In the genomic region with DNA sequence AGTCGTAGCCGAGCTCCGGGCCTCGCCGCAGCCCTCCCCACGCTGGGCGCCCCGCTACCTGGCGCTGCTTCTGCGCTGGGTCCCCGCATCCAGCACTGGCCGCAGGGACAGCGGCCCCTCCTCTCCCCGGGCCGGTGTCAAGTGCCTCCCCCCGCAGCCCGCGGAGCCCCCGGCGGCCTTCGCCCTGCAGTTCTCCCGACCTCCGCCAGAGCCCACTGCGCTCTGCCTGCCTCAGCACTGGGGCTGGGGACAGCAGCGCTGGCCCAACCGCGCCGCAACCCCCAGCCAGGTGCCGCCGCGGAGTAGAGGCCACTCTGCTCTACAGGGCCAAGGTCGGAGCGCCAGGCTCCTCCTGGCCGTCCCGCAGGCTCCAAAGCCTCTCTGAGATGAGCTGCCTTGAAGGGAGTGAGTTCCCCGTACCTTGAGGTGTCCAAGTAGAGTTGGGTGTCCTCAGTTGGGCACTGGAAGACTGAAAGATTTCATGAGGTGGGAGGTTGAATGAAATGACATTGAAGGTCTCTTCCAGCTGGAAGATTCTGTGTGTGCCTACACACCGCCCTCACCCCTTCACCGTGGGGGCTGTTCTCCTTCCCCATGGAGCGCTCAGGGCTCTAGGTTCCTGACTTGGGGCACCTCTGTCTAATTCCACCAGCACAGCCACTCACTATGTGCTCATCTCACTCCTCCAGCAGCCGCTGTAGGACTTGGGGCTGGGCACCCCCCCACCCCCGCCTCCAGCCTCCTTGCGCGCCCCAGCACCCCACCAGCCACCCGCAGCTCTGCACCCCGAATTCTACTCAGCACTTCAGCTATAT, we compare ENCODE assay signal across 8 cellular contexts. TPM values are rescaled to one million over a fixed set of nuclear protein-coding genes. Genes with fewer than 3 reads are reported as not detected.
DNase-seq lines count a peak whose midpoint lies in the region; ATAC-seq, FAIRE-seq and TF ChIP-seq lines count a peak whose summit lies in the region.

No MANE protein-coding gene starts in this region.

- DNase-seq in GM12891 (ENCODE audit: insufficient read length, low spot score), result peak; percentile 95
- peak; percentile 69 for DNase-seq in NCI-H1092 treated with DMSO at 0.1 percent for 48 hours (lab: John Stamatoyannopoulos, UW)
- peak; percentile 73 to 77 (median 76) for DNase-seq in T-helper 17 cell
- DNase-seq in ascending aorta (ENCODE audit: low spot score in 2 of 2), result peak; percentile 44 to 89
- peak; percentile 90 for DNase-seq in hepatic stellate cell (ENCODE audit: low spot score)
- peak; percentile 56 for DNase-seq in pulmonary artery endothelial cell (ENCODE audit: low read depth, low spot score)
- peak; percentile 74 to 85 for DNase-seq in uterus

- TF ChIP-seq CTCF in ascending aorta (IDR thresholded peaks at IDR 0.05) (peak; percentile 99), uterus (IDR thresholded peaks at IDR 0.05) (peak; percentile 90 to 99 (median 99))

- no peak overlapping the region for H3K27ac Mint-ChIP-seq in T-helper 17 cell

- H3K4me3 ChIP-seq in ascending aorta, result peak overlapping the region; percentile 90 to 95
- peak overlapping the region; percentile 40 to 83 for H3K4me3 ChIP-seq in uterus

- H3K27ac ChIP-seq in ascending aorta (peak overlapping the region; percentile 34 to 84), uterus (peak overlapping the region; percentile 77 to 90)

- FAIRE-seq in GM12891 (lab: Jason Lieb, UNC), result peak; percentile 96

- no peaks in the 10 kb centered on the region for H3K27me3 Mint-ChIP-seq in T-helper 17 cell

- H3K4me1 Mint-ChIP-seq in T-helper 17 cell, result peaks cover 20% of the 10 kb centered on the region

- peak overlapping the region; percentile 92 for H3K4me3 Mint-ChIP-seq in T-helper 17 cell

- H3K36me3 ChIP-seq in ascending aorta (no peaks in the 10 kb centered on the region), uterus (no peaks in the 10 kb centered on the region)

- no peaks in the 10 kb centered on the region for H3K27me3 ChIP-seq in ascending aorta
- H3K27me3 ChIP-seq in uterus, result no peaks in the 10 kb centered on the region

- no peaks in the 10 kb centered on the region for H3K9me3 ChIP-seq in T-helper 17 cell (ENCODE audit: control insufficient read depth, low read length, poor library complexity, severe bottlenecking)
- no peaks in the 10 kb centered on the region for H3K9me3 ChIP-seq in ascending aorta
- no peaks in the 10 kb centered on the region for H3K9me3 ChIP-seq in uterus

- H3K4me1 ChIP-seq in ascending aorta, result peaks cover 3 to 17% of the 10 kb centered on the region in 2 donors
- peaks cover 0 to 8% of the 10 kb centered on the region in 2 donors for H3K4me1 ChIP-seq in uterus

- intact Hi-C loops in ascending aorta (cut with DNase I) (loop anchor here (1.0 to 10.0 kb wide), 7 partner anchors 17 to 368 kb away; a partner anchor contains a TSS), uterus (cut with DNase I; ENCODE audit: low total_unique reads) (no loop called here)

- H3K36me3 Mint-ChIP-seq in T-helper 17 cell (ENCODE audit: low read depth), result no peaks in the 10 kb centered on the region

- ATAC-seq in HG02610 (IDR thresholded peaks at IDR 0.05; ENCODE audit: unreplicated experiment) (peak; percentile 72), T-helper 17 cell (peak; percentile 93)

- no peak for TF ChIP-seq POLR2A in GM12891 (IDR thresholded peaks at IDR 0.05; ENCODE audit: low read depth, low read length)
- TF ChIP-seq POLR2A in uterus (IDR thresholded peaks at IDR 0.05), result peak; percentile 23 to 53

TF ChIP-seq in GM12891, 5 proteins besides CTCF, POLR2A, EP300 and RAD21:
- TF ChIP-seq POLR2AphosphoS5 (IDR thresholded peaks at IDR 0.05; ENCODE audit: low read depth, low read length) (no peak), SPI1 (IDR thresholded peaks at IDR 0.05; ENCODE audit: low read depth, low read length) (0 out of 2 replicates have a peak, but pooled peaks have one; percentile 3)

RNA-seq across cellular contexts. Expression of a gene that starts 0.9 kb away (rescaled TPM):
- 35.0 TPM for polyA plus RNA-seq in GM12891 (2012; ENCODE audit: low read depth, missing spikeins)
- total RNA-seq in T-helper 17 cell (10 to 100 TPM; 62.8 to 67.6 TPM), ascending aorta (33.6 TPM), pulmonary artery endothelial cell (31.7 and 44.4 TPM in 2 replicates), uterus (10 to 100 TPM in 3 of 4 donors, 1 to 10 TPM in 1; 2.3 to 95.8 (median 29.9) TPM)

Comparison
In these comparisons a context has a peak if more than half of its experiments do, and no peak if none do; other contexts are left out.
1. Peak in every context shown above with its lines: DNase-seq, ATAC-seq, H3K4me3 ChIP-seq and H3K27ac ChIP-seq.